18 cellular contexts compared by ENCODE assay signal in genomic region chr17:79827179-79827578, GRCh38. TPM values are rescaled to one million over a fixed set of nuclear protein-coding genes. Genes with fewer than 3 reads are reported as not detected.
A peak's percentile ranks its signal among the peaks of the same experiment; 100 is the strongest.
DNase-seq lines count a peak whose midpoint lies in the region; ATAC-seq, FAIRE-seq and TF ChIP-seq lines count a peak whose summit lies in the region.
"Had no signal": no experiment of that assay in that cellular context is flagged by ENCODE, and none has a peak within 500 bp of the region (broad histone marks: within the 10 kb centered on the region; RNA-seq: fewer than 3 reads in every experiment).

No MANE protein-coding gene starts in this region.

- no peak overlapping the region for H2AK5ac ChIP-seq in mesenchymal stem cell (ENCODE audit: low read length, severe bottlenecking)

- no peaks in the 10 kb centered on the region for H4K20me1 ChIP-seq in HepG2 (ENCODE audit: insufficient read depth, low read length)

- ATAC-seq in HepG2 (no peak), right lobe of liver (no peak), GM21825 (IDR thresholded peaks at IDR 0.05; ENCODE audit: unreplicated experiment) (no peak)

- no peak for DNase-seq in HepG2 (ENCODE audit: low spot score)
- no peak for DNase-seq in right lobe of liver
- no peak for DNase-seq in mesenchymal stem cell
- DNase-seq in urothelium cell line (ENCODE audit: low spot score), result no peak
- DNase-seq in NCI-H187 treated with DMSO at 0.1 percent for 48 hours (lab: John Stamatoyannopoulos, UW), result no peak
- no peak for DNase-seq in hepatic stellate cell (ENCODE audit: low spot score)
- DNase-seq: ACHN; CD4-positive, CD25-positive, alpha-beta regulatory T cell; DMS53; GF-D8; GOT3; HFFc6; IMR-90; KG1 had no signal

- H3K27ac ChIP-seq in HepG2 (ENCODE audit: extremely low read length, insufficient read depth, low read length) (no peak overlapping the region), right lobe of liver (no peak overlapping the region), VCaP (peak overlapping the region; percentile 77; the same call in 1 of the 2 replicates), mesenchymal stem cell (ENCODE audit: low read length, poor library complexity, severe bottlenecking) (no peak overlapping the region)
- H3K27ac ChIP-seq: HL-60 had no signal

- no peak for TF ChIP-seq RAD21 in HepG2 (CRISPR knock-in tag; IDR thresholded peaks at IDR 0.05)

- no peaks in the 10 kb centered on the region; a peak in 2 of 5 replicates for H3K27me3 ChIP-seq in HepG2 (ENCODE audit: control insufficient read depth in 1 of 2, insufficient read depth in 2 of 2, low read length in 2 of 2)
- H3K27me3 ChIP-seq in right lobe of liver, result no peaks in the 10 kb centered on the region
- H3K27me3 ChIP-seq in mesenchymal stem cell (ENCODE audit: control insufficient read depth in 1 of 2, insufficient read depth in 1 of 2, low read length in 2 of 2), result peaks cover 0 to 61% of the 10 kb centered on the region in 2 experiments

- BruUV-seq in HepG2 (replicated peaks; lab: Mats Ljungman, UMichigan), result no TSS peak

- H2BK120ac ChIP-seq in mesenchymal stem cell (ENCODE audit: low read depth, low read length), result no peak overlapping the region

- no peaks in the 10 kb centered on the region for H3K79me1 ChIP-seq in mesenchymal stem cell (replicated peaks; ENCODE audit: low read length, poor library complexity, severe bottlenecking)

- no peak overlapping the region for H2BK15ac ChIP-seq in mesenchymal stem cell (ENCODE audit: low read depth, poor library complexity, severe bottlenecking)

- H4K8ac ChIP-seq in mesenchymal stem cell (ENCODE audit: low read length), result no peak overlapping the region

- H3K4ac ChIP-seq in mesenchymal stem cell (ENCODE audit: low read depth in 1 of 2, low read length in 2 of 2), result no peak overlapping the region

- TF ChIP-seq EP300 in HepG2 (IDR thresholded peaks at IDR 0.05; ENCODE audit: low read depth in 2 of 2, low read length in 2 of 2) (no peak), HepG2 (CRISPR knock-in tag; IDR thresholded peaks at IDR 0.05; ENCODE audit: borderline replicate concordance) (no peak)

- H3K9me3 ChIP-seq in HepG2 (ENCODE audit: low read length) (no peaks in the 10 kb centered on the region), right lobe of liver (no peaks in the 10 kb centered on the region), mesenchymal stem cell (ENCODE audit: control insufficient read depth, low read length) (no peaks in the 10 kb centered on the region)
- H3K9me3 ChIP-seq: HAP-1 had no signal

- 77% methylated on average over 18 of the region's 18 CpGs for WGBS in HepG2 (ENCODE audit: low lambda C conversion rate)
- WGBS in right lobe of liver (ENCODE audit: insufficient coverage, low coverage, low lambda C conversion rate, missing lambda C conversion rate), result 85% methylated on average over 6 of the region's 18 CpGs
- 96% methylated on average over 17 of the region's 18 CpGs for WGBS in mesenchymal stem cell

- no peak overlapping the region for H3K23ac ChIP-seq in mesenchymal stem cell (ENCODE audit: low read length in 2 of 2)

- no peak overlapping the region for H3K18ac ChIP-seq in mesenchymal stem cell (ENCODE audit: low read depth in 1 of 2, low read length in 2 of 2)

- H2BK5ac ChIP-seq in mesenchymal stem cell (ENCODE audit: low read depth, low read length, poor library complexity, severe bottlenecking), result no peak overlapping the region

- H4K91ac ChIP-seq in mesenchymal stem cell (ENCODE audit: low read length), result peak overlapping the region; percentile 75

- H3K9ac ChIP-seq in HepG2 (ENCODE audit: insufficient read depth, low read depth, low read length) (no peak overlapping the region), mesenchymal stem cell (ENCODE audit: low read length) (no peak overlapping the region)

- no peak overlapping the region for H2AFZ ChIP-seq in HepG2 (ENCODE audit: low read length)
- H2AFZ ChIP-seq in mesenchymal stem cell (ENCODE audit: low read depth, low read length), result no peak overlapping the region

- no peak overlapping the region for H3K4me3 ChIP-seq in HepG2 (replicated peaks in 1 of 3; ENCODE audit: insufficient read depth in 1 of 3, low read depth in 2 of 3, low read length in 3 of 3)
- H3K4me3 ChIP-seq in right lobe of liver, result no peak overlapping the region
- no peak overlapping the region for H3K4me3 ChIP-seq in mesenchymal stem cell (ENCODE audit: insufficient read depth in 1 of 2, low read depth in 1 of 2, low read length in 2 of 2)
- H3K4me3 ChIP-seq: HAP-1 had no signal

- no peaks in the 10 kb centered on the region for H3K36me3 ChIP-seq in HepG2 (replicated peaks in 1 of 2; ENCODE audit: control insufficient read depth in 1 of 2, insufficient read depth in 2 of 2, low read length in 2 of 2)
- H3K36me3 ChIP-seq in right lobe of liver, result no peaks in the 10 kb centered on the region
- no peaks in the 10 kb centered on the region for H3K36me3 ChIP-seq in mesenchymal stem cell (ENCODE audit: control insufficient read depth in 1 of 2, insufficient read depth in 2 of 2, low read depth in 1 of 2, low read length in 2 of 2)
- H3K36me3 ChIP-seq: HAP-1 had no signal

- FAIRE-seq in HepG2 (lab: Jason Lieb, UNC) (no peak), urothelium cell line (lab: Jason Lieb, UNC) (peak; percentile 99)

- intact Hi-C loops in HepG2 (cut with micrococcal nuclease; ENCODE audit: unreplicated experiment), result no loop called here
- intact Hi-C loops in right lobe of liver (cut with DNase I), result no loop called here

- POLR2A ChIA-PET in HepG2 (lab: Yijun Ruan, JAX), result interaction anchor here (1.3 to 11.1 kb wide), 5 partner anchors 10 to 162 kb away, joined by 3 to 274 read pairs (median 10); no protein-coding TSS in a partner anchor

- no peak overlapping the region for H3K4me2 ChIP-seq in HepG2 (ENCODE audit: low read depth, low read length)
- H3K4me2 ChIP-seq in mesenchymal stem cell (ENCODE audit: low read length, poor library complexity, severe bottlenecking), result no peak overlapping the region

- CTCF ChIA-PET in HepG2 (lab: Yijun Ruan, JAX; ENCODE audit: low intra/inter-chr PET ratio, low total read pairs), result no interaction called here

- H3K14ac ChIP-seq in mesenchymal stem cell (ENCODE audit: low read length in 2 of 2), result peak overlapping the region in 1 of 2 experiments; percentile 5

- no peak for TF ChIP-seq POLR2A in HepG2 (IDR thresholded peaks at IDR 0.05; ENCODE audit: insufficient read depth in 1 of 2, low read depth in 2 of 2, low read length in 2 of 2)
- no peak for TF ChIP-seq POLR2A in right lobe of liver (IDR thresholded peaks at IDR 0.05)

- peaks cover 95% of the 10 kb centered on the region for H3K4me1 ChIP-seq in HepG2 (ENCODE audit: insufficient read depth, low read length)
- H3K4me1 ChIP-seq in right lobe of liver, result peaks cover 0 to 28% (median 6%) of the 10 kb centered on the region in 4 donors
- H3K4me1 ChIP-seq in mesenchymal stem cell (ENCODE audit: control insufficient read depth, insufficient read depth, low read depth, low read length), result peaks cover 14% of the 10 kb centered on the region
- H3K4me1 ChIP-seq: HAP-1 had no signal

- no peak for TF ChIP-seq CTCF in HepG2 (CRISPR knock-in tag; IDR thresholded peaks at IDR 0.05)
- no peak for TF ChIP-seq CTCF in right lobe of liver (IDR thresholded peaks at IDR 0.05)
- TF ChIP-seq CTCF in VCaP (conservative IDR thresholded peaks at IDR 0.05), result no peak

- H3K79me2 ChIP-seq in HepG2 (ENCODE audit: insufficient read depth, low read length), result no peaks in the 10 kb centered on the region

- in situ Hi-C loops in HepG2 (cut with HindIII; ENCODE audit: extremely low pct_ligation_motif_present, low pct_unique_long_range_greater_than_20kb), result no loop called here

- H2BK12ac ChIP-seq in mesenchymal stem cell (ENCODE audit: low read length in 2 of 2), result no peak overlapping the region

RNA-seq across cellular contexts. Expression of gene CBX4, which starts 12.1 kb away (rescaled TPM):
- total RNA-seq in HepG2 (2016; rRNA removed; fragmentation: Illumina TruSeq; extraction: Trizol) (17.1 and 25.8 TPM in 2 replicates), right lobe of liver (10 to 100 TPM in 5 of 6 experiments, 1 to 10 TPM in 1; 8.9 to 21.9 (median 15.1) TPM)
- total RNA-seq in HepG2 (2016; cell fraction: cytosol; rRNA removed; fragmentation: Illumina TruSeq; extraction: Trizol; ENCODE audit: low read depth), result 4.7 and 4.8 TPM in 2 replicates
- total RNA-seq in HepG2 (2016; cell fraction: insoluble cytoplasmic fraction; rRNA removed; fragmentation: Illumina TruSeq; extraction: Trizol), result 17.7 and 25.2 TPM in 2 replicates
- total RNA-seq in HepG2 (2016; cell fraction: membrane; rRNA removed; fragmentation: Illumina TruSeq; extraction: Trizol), result 13.9 and 15.1 TPM in 2 replicates
- 18.5 and 22.8 TPM in 2 replicates for total RNA-seq in HepG2 (2016; cell fraction: nucleus; rRNA removed; fragmentation: Illumina TruSeq; extraction: Trizol)
- polyA plus RNA-seq in HepG2 (2011; rRNA removed), result 50.8 and 61.1 TPM in 2 replicates
- polyA plus RNA-seq in HepG2 (2011; cell fraction: cytosol; rRNA removed), result 31.1 and 45.6 TPM in 2 replicates
- 117 and 122 TPM in 2 replicates for polyA plus RNA-seq in HepG2 (2011; cell fraction: nucleus; rRNA removed)
- polyA plus RNA-seq in HepG2 (2012), result 27.9 and 32.4 TPM in 2 replicates
- 3.7 and 4.2 TPM in 2 replicates for polyA plus RNA-seq in HepG2 (2016; cell fraction: cytosol; fragmentation: Illumina TruSeq; extraction: Trizol; ENCODE audit: low read depth)
- polyA plus RNA-seq in HepG2 (2016; cell fraction: insoluble cytoplasmic fraction; fragmentation: Illumina TruSeq; extraction: Trizol; ENCODE audit: low read depth), result 29.4 and 33.0 TPM in 2 replicates
- 11.7 and 12.5 TPM in 2 replicates for polyA plus RNA-seq in HepG2 (2016; cell fraction: membrane; fragmentation: Illumina TruSeq; extraction: Trizol; ENCODE audit: low read depth)
- 60.4 and 60.8 TPM in 2 replicates for polyA plus RNA-seq in HepG2 (2016; cell fraction: nucleus; fragmentation: Illumina TruSeq; extraction: Trizol; ENCODE audit: insufficient read depth, low read depth)
- 17.1 and 51.0 TPM in 2 replicates for polyA minus RNA-seq in HepG2 (2011; rRNA and poly(A)+ RNA removed; ENCODE audit: low replicate concordance)
- 33.1 and 38.6 TPM in 2 replicates for polyA minus RNA-seq in HepG2 (2011; cell fraction: cytosol; rRNA and poly(A)+ RNA removed)
- 17.8 and 25.2 TPM in 2 replicates for polyA minus RNA-seq in HepG2 (2011; cell fraction: nucleus; rRNA and poly(A)+ RNA removed)
- polyA plus RNA-seq in mesenchymal stem cell (2013, experiment 1 of 2), result 21.6 TPM
- 21.8 TPM for polyA plus RNA-seq in mesenchymal stem cell (2013, experiment 2 of 2)

RNA-seq across cellular contexts. Expression of gene CBX8, which starts 30.3 kb away (rescaled TPM):
- 12.0 and 12.6 TPM in 2 replicates for total RNA-seq in HepG2 (2016; rRNA removed; fragmentation: Illumina TruSeq; extraction: Trizol)
- 1.3 and 2.4 TPM in 2 replicates for total RNA-seq in HepG2 (2016; cell fraction: cytosol; rRNA removed; fragmentation: Illumina TruSeq; extraction: Trizol; ENCODE audit: low read depth)
- 12.8 and 13.5 TPM in 2 replicates for total RNA-seq in HepG2 (2016; cell fraction: insoluble cytoplasmic fraction; rRNA removed; fragmentation: Illumina TruSeq; extraction: Trizol)
- 4.8 and 5.6 TPM in 2 replicates for total RNA-seq in HepG2 (2016; cell fraction: membrane; rRNA removed; fragmentation: Illumina TruSeq; extraction: Trizol)
- total RNA-seq in HepG2 (2016; cell fraction: nucleus; rRNA removed; fragmentation: Illumina TruSeq; extraction: Trizol), result 5.7 and 8.6 TPM in 2 replicates
- polyA plus RNA-seq in HepG2 (2011; rRNA removed), result 0.34 and 0.76 TPM in 2 replicates
- polyA plus RNA-seq in HepG2 (2011; cell fraction: cytosol; rRNA removed), result 0.72 and 0.99 TPM in 2 replicates
- polyA plus RNA-seq in HepG2 (2011; cell fraction: nucleus; rRNA removed), result 3.4 and 5.0 TPM in 2 replicates
- polyA plus RNA-seq in HepG2 (2012), result 7.4 and 7.7 TPM in 2 replicates
- 0.54 and 0.80 TPM in 2 replicates for polyA plus RNA-seq in HepG2 (2016; cell fraction: cytosol; fragmentation: Illumina TruSeq; extraction: Trizol; ENCODE audit: low read depth)
- polyA plus RNA-seq in HepG2 (2016; cell fraction: insoluble cytoplasmic fraction; fragmentation: Illumina TruSeq; extraction: Trizol; ENCODE audit: low read depth), result 10.9 and 11.0 TPM in 2 replicates
- 1.4 TPM in 2 replicates for polyA plus RNA-seq in HepG2 (2016; cell fraction: membrane; fragmentation: Illumina TruSeq; extraction: Trizol; ENCODE audit: low read depth)
- polyA plus RNA-seq in HepG2 (2016; cell fraction: nucleus; fragmentation: Illumina TruSeq; extraction: Trizol; ENCODE audit: insufficient read depth, low read depth), result 15.7 and 18.7 TPM in 2 replicates
- polyA minus RNA-seq in HepG2 (2011; rRNA and poly(A)+ RNA removed; ENCODE audit: low replicate concordance), result 1.2 and 1.6 TPM in 2 replicates
- polyA minus RNA-seq in HepG2 (2011; cell fraction: cytosol; rRNA and poly(A)+ RNA removed), result 1.8 and 1.9 TPM in 2 replicates
- 0.77 and 0.87 TPM in 2 replicates for polyA minus RNA-seq in HepG2 (2011; cell fraction: nucleus; rRNA and poly(A)+ RNA removed)
- 1 to 10 TPM; 1.2 to 4.7 (median 2.0) TPM for total RNA-seq in right lobe of liver
- polyA plus RNA-seq in mesenchymal stem cell (2013, experiment 1 of 2), result 2.9 TPM
- 2.8 TPM for polyA plus RNA-seq in mesenchymal stem cell (2013, experiment 2 of 2)

RNA-seq across cellular contexts. Expression of gene CBX2, which starts 49.2 kb away (rescaled TPM):
- total RNA-seq in HepG2 (2016; rRNA removed; fragmentation: Illumina TruSeq; extraction: Trizol) (13.0 and 14.5 TPM in 2 replicates), right lobe of liver (1 to 10 TPM in 3 of 6 experiments, under 1 TPM in 3; 0.33 to 3.5 (median 1.1) TPM)
- total RNA-seq in HepG2 (2016; cell fraction: cytosol; rRNA removed; fragmentation: Illumina TruSeq; extraction: Trizol; ENCODE audit: low read depth), result 6.8 and 7.5 TPM in 2 replicates
- total RNA-seq in HepG2 (2016; cell fraction: insoluble cytoplasmic fraction; rRNA removed; fragmentation: Illumina TruSeq; extraction: Trizol), result 11.8 and 15.7 TPM in 2 replicates
- total RNA-seq in HepG2 (2016; cell fraction: membrane; rRNA removed; fragmentation: Illumina TruSeq; extraction: Trizol), result 9.1 and 10.9 TPM in 2 replicates
- 11.8 and 14.3 TPM in 2 replicates for total RNA-seq in HepG2 (2016; cell fraction: nucleus; rRNA removed; fragmentation: Illumina TruSeq; extraction: Trizol)
- 31.1 and 40.2 TPM in 2 replicates for polyA plus RNA-seq in HepG2 (2011; rRNA removed)
- 25.9 and 34.2 TPM in 2 replicates for polyA plus RNA-seq in HepG2 (2011; cell fraction: cytosol; rRNA removed)
- polyA plus RNA-seq in HepG2 (2011; cell fraction: nucleus; rRNA removed), result 90.7 and 95.7 TPM in 2 replicates
- polyA plus RNA-seq in HepG2 (2012), result 41.2 and 46.2 TPM in 2 replicates
- polyA plus RNA-seq in HepG2 (2016; cell fraction: cytosol; fragmentation: Illumina TruSeq; extraction: Trizol; ENCODE audit: low read depth), result 4.2 and 5.6 TPM in 2 replicates
- 9.1 and 12.0 TPM in 2 replicates for polyA plus RNA-seq in HepG2 (2016; cell fraction: insoluble cytoplasmic fraction; fragmentation: Illumina TruSeq; extraction: Trizol; ENCODE audit: low read depth)
- 3.9 and 6.0 TPM in 2 replicates for polyA plus RNA-seq in HepG2 (2016; cell fraction: membrane; fragmentation: Illumina TruSeq; extraction: Trizol; ENCODE audit: low read depth)
- 18.6 and 21.1 TPM in 2 replicates for polyA plus RNA-seq in HepG2 (2016; cell fraction: nucleus; fragmentation: Illumina TruSeq; extraction: Trizol; ENCODE audit: insufficient read depth, low read depth)
- 42.9 and 69.2 TPM in 2 replicates for polyA minus RNA-seq in HepG2 (2011; rRNA and poly(A)+ RNA removed; ENCODE audit: low replicate concordance)
- polyA minus RNA-seq in HepG2 (2011; cell fraction: cytosol; rRNA and poly(A)+ RNA removed), result 31.2 and 31.6 TPM in 2 replicates
- 17.8 and 22.4 TPM in 2 replicates for polyA minus RNA-seq in HepG2 (2011; cell fraction: nucleus; rRNA and poly(A)+ RNA removed)
- 2.2 TPM for polyA plus RNA-seq in mesenchymal stem cell (2013, experiment 1 of 2)
- polyA plus RNA-seq in mesenchymal stem cell (2013, experiment 2 of 2), result 1.9 TPM
